18 cellular contexts compared by ENCODE assay signal in genomic region chr11:120218695-120219033, GRCh38. TPM values are rescaled to one million over a fixed set of nuclear protein-coding genes. Genes with fewer than 3 reads are reported as not detected.
A peak's percentile ranks its signal among the peaks of the same experiment; 100 is the strongest.
DNase-seq lines count a peak whose midpoint lies in the region; ATAC-seq and TF ChIP-seq lines count a peak whose summit lies in the region.
"Had no signal": no experiment of that assay in that cellular context is flagged by ENCODE, and none has a peak within 500 bp of the region (broad histone marks: within the 10 kb centered on the region; RNA-seq: fewer than 3 reads in every experiment).

No MANE protein-coding gene starts in this region.

- in situ Hi-C loops in gastrocnemius medialis (cut with MboI; ENCODE audit: low sequenced_read_pairs in 4 of 4) (no loop called here), GM23248 (cut with MboI) (no loop called here)

- H3K27me3 ChIP-seq in left ventricle myocardium inferior (ENCODE audit: low read depth) (no peaks in the 10 kb centered on the region), hepatocyte (no peaks in the 10 kb centered on the region), gastrocnemius medialis (no peaks in the 10 kb centered on the region), GM23248 (replicated peaks; ENCODE audit: insufficient read depth) (no peaks in the 10 kb centered on the region)
- H3K27me3 ChIP-seq: BE2C had no signal

- ATAC-seq in Right ventricle myocardium inferior = no peak
- ATAC-seq in gastrocnemius medialis = no peak
- ATAC-seq in HG03469 (IDR thresholded peaks at IDR 0.05; ENCODE audit: unreplicated experiment) = no peak
- ATAC-seq: naive thymus-derived CD8-positive, alpha-beta T cell had no signal

- H3K4me2 ChIP-seq in hepatocyte (peak overlapping the region; percentile 27), GM23248 (ENCODE audit: unreplicated experiment) (no peak overlapping the region)

- peaks cover 51% of the 10 kb centered on the region for H3K79me2 ChIP-seq in hepatocyte
- H3K79me2 ChIP-seq in GM23248 (ENCODE audit: insufficient read depth) = peaks cover 75% of the 10 kb centered on the region

- no peak for TF ChIP-seq POLR2A in gastrocnemius medialis (IDR thresholded peaks at IDR 0.05)

- no peak overlapping the region for H3K9ac ChIP-seq in GM23248

- no peaks in the 10 kb centered on the region for H3F3A ChIP-seq in GM23248 (ENCODE audit: insufficient read depth)

- intact Hi-C loops in left ventricle myocardium inferior (cut with micrococcal nuclease) (no loop called here), Right ventricle myocardium inferior (cut with DNase I) (no loop called here), gastrocnemius medialis (cut with DNase I; ENCODE audit: low total_unique reads) (no loop called here)

- H3K4me3 ChIP-seq in left ventricle myocardium inferior = peak overlapping the region; percentile 29
- H3K4me3 ChIP-seq in hepatocyte = no peak overlapping the region
- H3K4me3 ChIP-seq in gastrocnemius medialis = no peak overlapping the region
- H3K4me3 ChIP-seq in GM23248 = no peak overlapping the region

- H3K36me3 ChIP-seq in left ventricle myocardium inferior = peaks cover 4% of the 10 kb centered on the region
- H3K36me3 ChIP-seq in hepatocyte (replicated peaks; ENCODE audit: insufficient read depth, low read depth) = no peaks in the 10 kb centered on the region
- no peaks in the 10 kb centered on the region for H3K36me3 ChIP-seq in gastrocnemius medialis
- no peaks in the 10 kb centered on the region for H3K36me3 ChIP-seq in GM23248 (ENCODE audit: low read depth)
- H3K36me3 ChIP-seq: BE2C had no signal

- H2AFZ ChIP-seq in hepatocyte (no peak overlapping the region), GM23248 (no peak overlapping the region)

- H3K9me3 ChIP-seq in left ventricle myocardium inferior (replicated peaks) (no peaks in the 10 kb centered on the region), hepatocyte (ENCODE audit: low read depth) (no peaks in the 10 kb centered on the region), gastrocnemius medialis (no peaks in the 10 kb centered on the region), GM23248 (ENCODE audit: low read depth) (no peaks in the 10 kb centered on the region)
- H3K9me3 ChIP-seq: BE2C had no signal

- peak overlapping the region; percentile 88 for H3K27ac ChIP-seq in left ventricle myocardium inferior (replicated peaks)
- H3K27ac ChIP-seq in hepatocyte = no peak overlapping the region
- H3K27ac ChIP-seq in gastrocnemius medialis = peak overlapping the region; percentile 7 to 73 (median 72)
- H3K27ac ChIP-seq in GM23248 = no peak overlapping the region

- DNase-seq in left ventricle myocardium inferior (no peak), Right ventricle myocardium inferior (ENCODE audit: missing footprints) (no peak), hepatocyte (ENCODE audit: low spot score) (no peak), gastrocnemius medialis (no peak), retina (no peak), GM23248 (no peak), NAMALWA (ENCODE audit: low spot score) (no peak)
- DNase-seq: activated CD4-positive, alpha-beta T cell treated with anti-CD3 and anti-CD28 coated beads, Interleukin-2, amount 10 ng/mL, durations not matched to agents 24 days and 14 days; activated gamma-delta T cell; BE2C; Calu3; mammary epithelial cell; naive thymus-derived CD8-positive, alpha-beta T cell; NCI-H510A treated with DMSO at 0.1 percent for 48 hours; SHP77 had no signal

- no peaks in the 10 kb centered on the region for H3K9me2 ChIP-seq in hepatocyte (replicated peaks; ENCODE audit: insufficient read depth)
- H3K9me2 ChIP-seq in GM23248 (ENCODE audit: insufficient read depth) = no peaks in the 10 kb centered on the region

- peaks cover 13% of the 10 kb centered on the region for H4K20me1 ChIP-seq in hepatocyte (ENCODE audit: insufficient read depth, poor library complexity, severe bottlenecking)
- no peaks in the 10 kb centered on the region for H4K20me1 ChIP-seq in GM23248 (ENCODE audit: insufficient read depth)

- 84% methylated on average over 10 of the region's 10 CpGs for WGBS in hepatocyte (ENCODE audit: low lambda C conversion rate, missing lambda C conversion rate)
- 79 to 80% methylated on average over 10 of the region's 10 CpGs for WGBS in GM23248 (ENCODE audit: low coverage in 1 of 2, low lambda C conversion rate in 2 of 2, missing lambda C conversion rate in 2 of 2), 2 experiments

- peaks cover 95% of the 10 kb centered on the region for H3K4me1 ChIP-seq in left ventricle myocardium inferior
- peaks cover 50% of the 10 kb centered on the region for H3K4me1 ChIP-seq in hepatocyte (ENCODE audit: insufficient read depth)
- H3K4me1 ChIP-seq in gastrocnemius medialis = peaks cover 11 to 31% of the 10 kb centered on the region in 2 donors
- peaks cover 13% of the 10 kb centered on the region for H3K4me1 ChIP-seq in GM23248 (ENCODE audit: insufficient read depth)

- TF ChIP-seq CTCF in left ventricle myocardium inferior (IDR thresholded peaks at IDR 0.05; ENCODE audit: borderline replicate concordance) (no peak), hepatocyte (IDR thresholded peaks at IDR 0.05; ENCODE audit: poor library complexity) (no peak), gastrocnemius medialis (IDR thresholded peaks at IDR 0.05 in 4 of 5, conservative IDR thresholded peaks at IDR 0.05 in 1 of 5) (no peak)

RNA-seq across cellular contexts. Expression of gene OAF, which starts 7.8 kb away (rescaled TPM):
- total RNA-seq in left ventricle myocardium inferior (23.7 TPM), Right ventricle myocardium inferior (34.5 TPM), hepatocyte (63.9 and 72.4 TPM in 2 replicates), gastrocnemius medialis (10 to 100 TPM in 3 of 4 donors, 1 to 10 TPM in 1; 8.7 to 17.5 (median 10.1) TPM)
- polyA plus RNA-seq in hepatocyte (73.0 and 102 TPM in 2 replicates), GM23248 (2016; fragmentation: Nextera tagmentation; extraction: Ambion mirVana) (74.6 and 80.0 TPM in 2 replicates)
- 111 and 116 TPM in 2 replicates for total RNA-seq in GM23248 (2014; rRNA removed; shearing (Covaris generic))

RNA-seq across cellular contexts. Expression of gene POU2F3, which starts 21.3 kb away (rescaled TPM):
- total RNA-seq in left ventricle myocardium inferior = not detected
- 0.19 TPM for total RNA-seq in Right ventricle myocardium inferior
- 0.24 TPM in 1 of 2 replicates, not detected in the other for total RNA-seq in hepatocyte
- polyA plus RNA-seq in hepatocyte = 0.21 TPM in 1 of 2 replicates, not detected in the other
- not detected for total RNA-seq in gastrocnemius medialis
- total RNA-seq in GM23248 (2014; rRNA removed; shearing (Covaris generic)) = not detected in 2 replicates
- polyA plus RNA-seq in GM23248 (2016; fragmentation: Nextera tagmentation; extraction: Ambion mirVana) = not detected in 2 replicates
- total RNA-seq: activated CD4-positive, alpha-beta T cell treated with anti-CD3 and anti-CD28 coated beads, Interleukin-2, amount 10 ng/mL, durations not matched to agents 24 days and 14 days; HT1080; LHCN-M2; naive thymus-derived CD8-positive, alpha-beta T cell had no signal

Comparison
In these comparisons a context has a peak if more than half of its experiments do, and no peak if none do; other contexts are left out.
1. H3K27ac ChIP-seq: peak in left ventricle myocardium inferior (single experiment) and gastrocnemius medialis (4 of 4); none in hepatocyte (single experiment) and GM23248 (single experiment).